ENCODE assay signal across 10 cellular contexts in genomic region chr15:32870240-32871033, GRCh38.
DNase-seq lines count a peak whose midpoint lies in the region; ATAC-seq, FAIRE-seq and TF ChIP-seq lines count a peak whose summit lies in the region.
"Had no signal": no experiment of that assay in that cellular context is flagged by ENCODE, and none has a peak within 500 bp of the region (broad histone marks: within the 10 kb centered on the region; RNA-seq: fewer than 3 reads in every experiment).

No MANE protein-coding gene starts in this region.

- intact Hi-C loops in IMR-90 (cut with micrococcal nuclease): loop anchor here (1.0 to 5.0 kb wide), 4 partner anchors 14 to 153 kb away; partner anchors contain the start of gene GREM1
- intact Hi-C loops in activated T-helper 1 cell treated with anti-CD3 and anti-CD28 coated beads, Interleukin-12 subunit alpha, Interleukin-12 subunit beta, Interleukin-2, Interleukin-4 antibody, amounts not matched to agents 30 ng/mL and 10 ng/mL and 1 ng/mL, durations not matched to agents 14 hours and 24 hours and 36 hours (cut with micrococcal nuclease): no loop called here

- H3K14ac ChIP-seq in IMR-90 (replicated peaks; ENCODE audit: low read depth, low read length): peak overlapping the region; percentile 99

- H3K27ac ChIP-seq in IMR-90 (ENCODE audit: insufficient read depth, low read length): peak overlapping the region; percentile 100
- H3K27ac ChIP-seq: KMS-11 had no signal

- H3K9me3 ChIP-seq in IMR-90 (ENCODE audit: control insufficient read depth, insufficient read depth, low read length): no peaks in the 10 kb centered on the region

- peak overlapping the region; percentile 87 for H3K9ac ChIP-seq in IMR-90 (ENCODE audit: low read depth, low read length)
- H3K9ac ChIP-seq: KMS-11 had no signal

- peak overlapping the region; percentile 55; the same call in 2 of the 3 replicates for H2BK15ac ChIP-seq in IMR-90 (ENCODE audit: low read depth, low read length)

- peak overlapping the region; percentile 100 for H4K91ac ChIP-seq in IMR-90 (ENCODE audit: insufficient read depth, low read depth, low read length)

- no TSS peak for BruUV-seq in IMR-90 (replicated peaks; lab: Mats Ljungman, UMichigan)

- H4K20me1 ChIP-seq in IMR-90 (ENCODE audit: insufficient read depth, low read length): no peaks in the 10 kb centered on the region

- H3K56ac ChIP-seq in IMR-90 (ENCODE audit: extremely low read depth, insufficient read depth, low read length): peak overlapping the region; percentile 99

- dilution Hi-C loops in IMR-90 (cut with HindIII; ENCODE audit: low sequenced_read_pairs, unreplicated experiment): no loop called here

- POLR2A ChIA-PET in IMR-90 (lab: Charles Lee; ENCODE audit: unreplicated experiment): interaction anchor here (0.7 to 1.3 kb wide), 2 partner anchors 14 to 36 kb away, joined by 3 to 4 read pairs; no protein-coding TSS in a partner anchor

- peak overlapping the region; percentile 100 for H2BK20ac ChIP-seq in IMR-90 (ENCODE audit: low read depth, low read length)

- CTCF ChIA-PET in IMR-90 (lab: Yijun Ruan, JAX): interaction anchor here (0.7 kb wide), 1 partner anchor 165 kb away, joined by 3 read pairs; no protein-coding TSS in a partner anchor

- H2AFZ ChIP-seq in IMR-90 (replicated peaks; ENCODE audit: low read length, poor library complexity): peak overlapping the region; percentile 62

- no peaks in the 10 kb centered on the region for H3K27me3 ChIP-seq in IMR-90 (ENCODE audit: control insufficient read depth, insufficient read depth, low read length)

- H3K27me3 Mint-ChIP-seq in chondrocyte (ENCODE audit: low read depth): no peaks in the 10 kb centered on the region
- H3K27me3 Mint-ChIP-seq in activated T-helper 1 cell treated with anti-CD3 and anti-CD28 coated beads, Interleukin-12 subunit alpha, Interleukin-12 subunit beta, Interleukin-2, Interleukin-4 antibody, amounts not matched to agents 30 ng/mL and 10 ng/mL and 1 ng/mL, durations not matched to agents 14 hours and 24 hours and 36 hours (ENCODE audit: insufficient read depth): peaks cover 5% of the 10 kb centered on the region
- H3K27me3 Mint-ChIP-seq: CD4-positive, alpha-beta T cell had no signal

- in situ Hi-C loops in IMR-90 (cut with MboI; ENCODE audit: low sequenced_read_pairs): no loop called here

- WGBS in IMR-90 (ENCODE audit: extremely low coverage in 2 of 2, insufficient read length in 1 of 2), 2 experiments: no CpG with 5 or more reads among the region's 14 CpGs

- peak overlapping the region; percentile 97 for H3K23ac ChIP-seq in IMR-90 (ENCODE audit: low read depth, low read length)

- H3K18ac ChIP-seq in IMR-90 (ENCODE audit: low read depth, low read length): peak overlapping the region; percentile 100

- H4K8ac ChIP-seq in IMR-90 (ENCODE audit: low read depth in 2 of 2, low read length in 2 of 2): peak overlapping the region; percentile 98 to 99

- H3K9me1 ChIP-seq in IMR-90 (ENCODE audit: insufficient read depth, low read length): peaks cover 22% of the 10 kb centered on the region

- peak overlapping the region; percentile 100 for H4K5ac ChIP-seq in IMR-90 (ENCODE audit: low read depth, low read length)

- H3K4me2 ChIP-seq in IMR-90 (ENCODE audit: low read depth, low read length): no peak overlapping the region
- H3K4me2 ChIP-seq: KMS-11 had no signal

- H2AK5ac ChIP-seq in IMR-90 (ENCODE audit: low read depth, low read length): peak overlapping the region; percentile 99

- H3K79me1 ChIP-seq in IMR-90 (ENCODE audit: low read depth in 1 of 2, low read length in 2 of 2): peaks cover 22 to 60% of the 10 kb centered on the region in 2 experiments

- peak overlapping the region; percentile 100 for H2BK5ac ChIP-seq in IMR-90 (ENCODE audit: low read depth, low read length, poor library complexity, severe bottlenecking)

- H3K36me3 Mint-ChIP-seq in chondrocyte (ENCODE audit: low read depth): peaks cover 3% of the 10 kb centered on the region
- H3K36me3 Mint-ChIP-seq in activated T-helper 1 cell treated with anti-CD3 and anti-CD28 coated beads, Interleukin-12 subunit alpha, Interleukin-12 subunit beta, Interleukin-2, Interleukin-4 antibody, amounts not matched to agents 30 ng/mL and 10 ng/mL and 1 ng/mL, durations not matched to agents 14 hours and 24 hours and 36 hours (ENCODE audit: low read depth): no peaks in the 10 kb centered on the region

- peak; percentile 4 for DNase-seq in stimulated activated CD4-positive, alpha-beta T cell treated with anti-CD3 and anti-CD28 coated beads, Interleukin-15, amount 100 ng/mL, for 24 hours
- no peak for DNase-seq in stimulated activated CD4-positive, alpha-beta T cell treated with anti-CD3 and anti-CD28 coated beads, Interleukin-4, amount 100 ng/mL, for 4 hours
- DNase-seq in IMR-90: peak; percentile 100
- no peak for DNase-seq in chondrocyte (ENCODE audit: low spot score)
- DNase-seq in urothelium cell line (ENCODE audit: low spot score): peak; percentile 65
- DNase-seq in nucleus accumbens (lab: John Stamatoyannopoulos, UW): no peak
- no peak for DNase-seq in islet precursor cell
- DNase-seq in activated T-helper 1 cell treated with anti-CD3 and anti-CD28 coated beads, Interleukin-12 subunit alpha, Interleukin-12 subunit beta, Interleukin-2, Interleukin-4 antibody, amounts not matched to agents 30 ng/mL and 10 ng/mL and 1 ng/mL, durations not matched to agents 14 hours and 24 hours and 36 hours (ENCODE audit: low spot score): no peak

- no peak overlapping the region for H2AK9ac ChIP-seq in IMR-90 (replicated peaks; ENCODE audit: low read depth, low read length, poor library complexity)

- peak overlapping the region; percentile 100 for H3K4ac ChIP-seq in IMR-90 (ENCODE audit: low read depth, low read length)

- peak overlapping the region; percentile 100 for H2BK120ac ChIP-seq in IMR-90 (ENCODE audit: low read depth, low read length)

- no peak; the same call in 1 of the 2 replicates for TF ChIP-seq POLR2A in IMR-90 (IDR thresholded peaks at IDR 0.05; ENCODE audit: low read depth, low read length)

- no peak overlapping the region for H3K4me3 ChIP-seq in IMR-90 (ENCODE audit: insufficient read depth, low read depth, low read length)

- no peaks in the 10 kb centered on the region for H3K36me3 ChIP-seq in IMR-90 (ENCODE audit: control insufficient read depth, insufficient read depth, low read length)

- ATAC-seq in IMR-90 (ENCODE audit: low read depth): peak; percentile 55

- peaks cover 72% of the 10 kb centered on the region for H3K4me1 Mint-ChIP-seq in chondrocyte (ENCODE audit: low read depth)
- no peaks in the 10 kb centered on the region for H3K4me1 Mint-ChIP-seq in activated T-helper 1 cell treated with anti-CD3 and anti-CD28 coated beads, Interleukin-12 subunit alpha, Interleukin-12 subunit beta, Interleukin-2, Interleukin-4 antibody, amounts not matched to agents 30 ng/mL and 10 ng/mL and 1 ng/mL, durations not matched to agents 14 hours and 24 hours and 36 hours (ENCODE audit: low read depth)

- H3K4me1 ChIP-seq in IMR-90 (ENCODE audit: control insufficient read depth, insufficient read depth, low read length): peaks cover 38% of the 10 kb centered on the region

- FAIRE-seq in urothelium cell line (lab: Jason Lieb, UNC): no peak

- no peaks in the 10 kb centered on the region for H3K9me3 Mint-ChIP-seq in chondrocyte (ENCODE audit: low read depth)
- H3K9me3 Mint-ChIP-seq in activated T-helper 1 cell treated with anti-CD3 and anti-CD28 coated beads, Interleukin-12 subunit alpha, Interleukin-12 subunit beta, Interleukin-2, Interleukin-4 antibody, amounts not matched to agents 30 ng/mL and 10 ng/mL and 1 ng/mL, durations not matched to agents 14 hours and 24 hours and 36 hours: no peaks in the 10 kb centered on the region
- H3K9me3 Mint-ChIP-seq: CD4-positive, alpha-beta T cell had no signal

- no peak for TF ChIP-seq CTCF in IMR-90 (conservative IDR thresholded peaks at IDR 0.05; ENCODE audit: low read depth, low read length)
- TF ChIP-seq CTCF in chondrocyte (IDR thresholded peaks at IDR 0.05): no peak

- H3K4me3 Mint-ChIP-seq in chondrocyte (ENCODE audit: unreplicated experiment): no peak overlapping the region
- H3K4me3 Mint-ChIP-seq in activated T-helper 1 cell treated with anti-CD3 and anti-CD28 coated beads, Interleukin-12 subunit alpha, Interleukin-12 subunit beta, Interleukin-2, Interleukin-4 antibody, amounts not matched to agents 30 ng/mL and 10 ng/mL and 1 ng/mL, durations not matched to agents 14 hours and 24 hours and 36 hours: no peak overlapping the region
- H3K4me3 Mint-ChIP-seq: CD4-positive, alpha-beta T cell had no signal

- peak overlapping the region; percentile 87 for H3K27ac Mint-ChIP-seq in chondrocyte (ENCODE audit: unreplicated experiment)
- H3K27ac Mint-ChIP-seq in activated T-helper 1 cell treated with anti-CD3 and anti-CD28 coated beads, Interleukin-12 subunit alpha, Interleukin-12 subunit beta, Interleukin-2, Interleukin-4 antibody, amounts not matched to agents 30 ng/mL and 10 ng/mL and 1 ng/mL, durations not matched to agents 14 hours and 24 hours and 36 hours: no peak overlapping the region
- H3K27ac Mint-ChIP-seq: CD4-positive, alpha-beta T cell had no signal

- TF ChIP-seq RAD21 in IMR-90 (IDR thresholded peaks at IDR 0.05; ENCODE audit: low read length): peak; percentile 47

TF ChIP-seq in IMR-90, 13 proteins besides CTCF, POLR2A, EP300 and RAD21 (continues in another document):
- TF ChIP-seq CHD1 (IDR thresholded peaks at IDR 0.05; ENCODE audit: low read depth, low read length): peak; percentile 64; the same call in 1 of the 2 replicates
- TF ChIP-seq NFE2L2 (IDR thresholded peaks at IDR 0.05; ENCODE audit: low read depth, low read length): peak; percentile 82
- TF ChIP-seq CEBPB (IDR thresholded peaks at IDR 0.05; ENCODE audit: low read depth, low read length): peak; percentile 52; the same call in 1 of the 2 replicates
- TF ChIP-seq BHLHE40 (IDR thresholded peaks at IDR 0.05; ENCODE audit: low read depth, low read length): peak; percentile 89
- 0 out of 2 replicates have a peak, but pooled peaks have one; percentile 32 for TF ChIP-seq MAFK (IDR thresholded peaks at IDR 0.05; ENCODE audit: low read depth, low read length)
- TF ChIP-seq MAZ (IDR thresholded peaks at IDR 0.05; ENCODE audit: borderline replicate concordance, low read depth, low read length): peak; percentile 61; the same call in 1 of the 2 replicates
- peak; percentile 98 for TF ChIP-seq FOS (IDR thresholded peaks at IDR 0.05; ENCODE audit: low read depth, low read length)
- no peak for TF ChIP-seq RCOR1 (IDR thresholded peaks at IDR 0.05; ENCODE audit: insufficient replicate concordance, low read length)
- TF ChIP-seq USF2 (IDR thresholded peaks at IDR 0.05; ENCODE audit: low read depth, low read length): peak; percentile 93
- peak; percentile 30; the same call in 1 of the 2 replicates for TF ChIP-seq SMC3 (IDR thresholded peaks at IDR 0.05; ENCODE audit: low read depth, low read length)

Comparison
In these comparisons a context has a peak if more than half of its experiments do, and no peak if none do; other contexts are left out.
1. DNase-seq: peak in stimulated activated CD4-positive, alpha-beta T cell treated with anti-CD3 and anti-CD28 coated beads, Interleukin-15, amount 100 ng/mL, for 24 hours (single experiment), IMR-90 (single experiment) and urothelium cell line (single experiment); none in stimulated activated CD4-positive, alpha-beta T cell treated with anti-CD3 and anti-CD28 coated beads, Interleukin-4, amount 100 ng/mL, for 4 hours (0 of 2), chondrocyte (single experiment), nucleus accumbens (0 of 56), islet precursor cell (single experiment) and activated T-helper 1 cell treated with anti-CD3 and anti-CD28 coated beads, Interleukin-12 subunit alpha, Interleukin-12 subunit beta, Interleukin-2, Interleukin-4 antibody, amounts not matched to agents 30 ng/mL and 10 ng/mL and 1 ng/mL, durations not matched to agents 14 hours and 24 hours and 36 hours (single experiment).